Comparison of ENCODE assay signal across 8 cellular contexts in genomic region chr13:111114362-111115050, GRCh38. TPM values are rescaled to one million over a fixed set of nuclear protein-coding genes. Genes with fewer than 3 reads are reported as not detected.
DNase-seq lines count a peak whose midpoint lies in the region; ATAC-seq and TF ChIP-seq lines count a peak whose summit lies in the region.

No MANE protein-coding gene starts in this region.

- intact Hi-C loops in activated B cell treated with CpG ODN at 0.5 μM for 24 hours (cut with micrococcal nuclease) (loop anchor here (2.0 to 5.0 kb wide), 3 partner anchors 38 to 100 kb away; no protein-coding TSS in a partner anchor), mucosa of descending colon (cut with DNase I, micrococcal nuclease) (no loop called here), transverse colon (cut with DNase I; ENCODE audit: low total_unique reads) (no loop called here)

- H3K27me3 ChIP-seq in esophagus (ENCODE audit: control insufficient read depth in 1 of 2, insufficient read depth in 2 of 2, low read length in 2 of 2) (peaks cover 12 to 14% of the 10 kb centered on the region in 2 donors), transverse colon (peaks cover 92% of the 10 kb centered on the region)

- H3K4me1 ChIP-seq in HEK293 (ENCODE audit: control insufficient read depth, insufficient read depth, low read length) = no peaks in the 10 kb centered on the region
- peaks cover 2 to 4% of the 10 kb centered on the region in 2 donors for H3K4me1 ChIP-seq in esophagus (ENCODE audit: control insufficient read depth in 2 of 2, insufficient read depth in 2 of 2, low read length in 1 of 2)
- peaks cover 4% of the 10 kb centered on the region for H3K4me1 ChIP-seq in mucosa of descending colon (ENCODE audit: low read depth)
- peaks cover 4 to 19% (median 9%) of the 10 kb centered on the region in 4 donors for H3K4me1 ChIP-seq in transverse colon

- POLR2A ChIA-PET in HEK293 (lab: Yijun Ruan, JAX) (no interaction called here), activated B cell treated with CpG ODN at 0.5 μM for 24 hours (lab: Charles Lee) (no interaction called here)

- H3K9me3 ChIP-seq in HEK293 (ENCODE audit: control insufficient read depth, insufficient read depth, low read depth, low read length) (no peaks in the 10 kb centered on the region), esophagus (ENCODE audit: control insufficient read depth in 2 of 2, insufficient read depth in 1 of 2, low read depth in 1 of 2, low read length in 1 of 2) (peaks cover 3% of the 10 kb centered on the region in 2 donors), mucosa of descending colon (no peaks in the 10 kb centered on the region), transverse colon (no peaks in the 10 kb centered on the region)

- CTCF ChIA-PET in HEK293 (lab: Yijun Ruan, JAX) (no interaction called here), activated B cell treated with CpG ODN at 0.5 μM for 24 hours (lab: Charles Lee) (no interaction called here)

- H3K27me3 Mint-ChIP-seq in activated B cell treated with CpG ODN at 0.5 μM for 24 hours = peaks cover 68% of the 10 kb centered on the region

- WGBS in esophagus, 2 donors = 1 to 2% methylated on average over 48 to 55 of the region's 55 CpGs
- 2% methylated on average over 45 of the region's 55 CpGs; no CpG with 5 or more reads in 1 of the 2 donors for WGBS in transverse colon (ENCODE audit: low coverage in 1 of 2), 2 donors

- TF ChIP-seq CTCF in HEK293 (tag by site-specific recombination; IDR thresholded peaks at IDR 0.05) = no peak
- no peak for TF ChIP-seq CTCF in activated B cell treated with CpG ODN at 0.5 μM for 24 hours (IDR thresholded peaks at IDR 0.05)
- no peak for TF ChIP-seq CTCF in mucosa of descending colon (IDR thresholded peaks at IDR 0.05)
- no peak for TF ChIP-seq CTCF in transverse colon (IDR thresholded peaks at IDR 0.05)

- peak; percentile 34 for ATAC-seq in activated B cell treated with CpG ODN at 0.5 μM for 24 hours (ENCODE audit: low read depth)
- ATAC-seq in mucosa of descending colon = peak; percentile 47
- no peak for ATAC-seq in HG03457 (IDR thresholded peaks at IDR 0.05; ENCODE audit: unreplicated experiment)

- H3K4me1 Mint-ChIP-seq in activated B cell treated with CpG ODN at 0.5 μM for 24 hours = peaks cover 16% of the 10 kb centered on the region

- TF ChIP-seq EP300 in transverse colon (IDR thresholded peaks at IDR 0.05; ENCODE audit: low read depth) = no peak

- H3K27ac ChIP-seq in HEK293 (ENCODE audit: extremely low read depth, low read depth, low read length) = peak overlapping the region; percentile 4; the same call in 1 of the 2 replicates
- H3K27ac ChIP-seq in esophagus (ENCODE audit: low read depth in 2 of 2, low read length in 1 of 2) = peak overlapping the region; percentile 54 to 57
- peak overlapping the region; percentile 16 to 58 (median 40) for H3K27ac ChIP-seq in transverse colon

- TF ChIP-seq POLR2A in transverse colon (IDR thresholded peaks at IDR 0.05) = no peak

- H3K27ac Mint-ChIP-seq in activated B cell treated with CpG ODN at 0.5 μM for 24 hours = no peak overlapping the region

- in situ Hi-C loops in transverse colon (cut with MboI; ENCODE audit: low pct_ligation_motif_present in 1 of 4, low pct_unique_long_range_greater_than_20kb in 1 of 4, low sequenced_read_pairs in 3 of 4) = no loop called here

- no peaks in the 10 kb centered on the region for H3K9me3 Mint-ChIP-seq in activated B cell treated with CpG ODN at 0.5 μM for 24 hours

- no peaks in the 10 kb centered on the region for H3K36me3 ChIP-seq in HEK293 (ENCODE audit: control insufficient read depth in 2 of 2, insufficient read depth in 1 of 2, low read length in 2 of 2)
- H3K36me3 ChIP-seq in esophagus (ENCODE audit: control insufficient read depth in 2 of 2, insufficient read depth in 2 of 2, low read length in 1 of 2) = no peaks in the 10 kb centered on the region
- no peaks in the 10 kb centered on the region for H3K36me3 ChIP-seq in mucosa of descending colon (ENCODE audit: low read depth)
- H3K36me3 ChIP-seq in transverse colon = no peaks in the 10 kb centered on the region

- H3K36me3 Mint-ChIP-seq in activated B cell treated with CpG ODN at 0.5 μM for 24 hours (ENCODE audit: low read depth) = no peaks in the 10 kb centered on the region

- peak overlapping the region; percentile 86 for H3K4me3 Mint-ChIP-seq in activated B cell treated with CpG ODN at 0.5 μM for 24 hours

- peak; percentile 59 for DNase-seq in DMS79 (lab: John Stamatoyannopoulos, UW)
- DNase-seq in activated B cell treated with CpG ODN at 0.5 μM for 24 hours = no peak
- DNase-seq in mucosa of descending colon = peak in 2 of 3 donors; percentile 10 to 36
- DNase-seq in transverse colon = peak; percentile 31
- no peak for DNase-seq in globus pallidus (ENCODE audit: low spot score)

- H3K4me3 ChIP-seq in HEK293 (ENCODE audit: low read depth, low read length) (peak overlapping the region; percentile 68), esophagus (ENCODE audit: low read depth in 1 of 2, low read length in 2 of 2) (peak overlapping the region; percentile 47 to 63), mucosa of descending colon (no peak overlapping the region), transverse colon (peak overlapping the region; percentile 2 to 71 (median 44))

TF ChIP-seq in HEK293, 187 proteins besides CTCF, POLR2A, EP300 and RAD21 (continues in another document):
- TF ChIP-seq ZNF501 (tag by site-specific recombination; IDR thresholded peaks at IDR 0.05) (0 out of 2 replicates have a peak, but pooled peaks have one; percentile 71), ZBTB17 (tag by site-specific recombination; IDR thresholded peaks at IDR 0.05) (0 out of 2 replicates have a peak, but pooled peaks have one; percentile 32), SP3 (tag by site-specific recombination; IDR thresholded peaks at IDR 0.05) (no peak), ZNF561 (tag by site-specific recombination; IDR thresholded peaks at IDR 0.05; ENCODE audit: borderline replicate concordance) (no peak), ZNF18 (tag by site-specific recombination; IDR thresholded peaks at IDR 0.05) (no peak), ZBTB20 (tag by site-specific recombination; IDR thresholded peaks at IDR 0.05) (peak; percentile 60; the same call in 1 of the 2 replicates), KLF17 (tag by site-specific recombination; IDR thresholded peaks at IDR 0.05) (no peak), ZSCAN16 (tag by site-specific recombination; IDR thresholded peaks at IDR 0.05) (no peak), SALL2 (tag by site-specific recombination; IDR thresholded peaks at IDR 0.05; ENCODE audit: borderline replicate concordance) (no peak), ZNF558 (tag by site-specific recombination; IDR thresholded peaks at IDR 0.05) (no peak), INSM2 (tag by site-specific recombination; IDR thresholded peaks at IDR 0.05) (no peak), ZBTB6 (tag by site-specific recombination; IDR thresholded peaks at IDR 0.05) (no peak), TRIM28 (IDR thresholded peaks at IDR 0.05; ENCODE audit: borderline replicate concordance, low read length) (no peak), ZNF202 (tag by site-specific recombination; IDR thresholded peaks at IDR 0.05; ENCODE audit: borderline replicate concordance) (no peak), GLIS2 (tag by site-specific recombination; IDR thresholded peaks at IDR 0.05) (peak; percentile 13; the same call in 1 of the 2 replicates), YY2 (tag by site-specific recombination; IDR thresholded peaks at IDR 0.05) (no peak)

RNA-seq across cellular contexts. Expression of gene ARHGEF7, which starts 0.6 kb away (rescaled TPM):
- 79.8 and 95.7 TPM in 2 replicates for total RNA-seq in activated B cell treated with CpG ODN at 0.5 μM for 24 hours
- 10 to 100 TPM; 13.5 to 16.0 TPM for polyA plus RNA-seq in esophagus
- 10 to 100 TPM; 55.3 to 82.5 (median 62.6) TPM for total RNA-seq in mucosa of descending colon
- 100 to 1,000 TPM in 1 of 4 donors, 10 to 100 TPM in 3; 62.3 to 104 (median 75.6) TPM for total RNA-seq in transverse colon

Comparison
In these comparisons a context has a peak if more than half of its experiments do, and no peak if none do; other contexts are left out.
1. DNase-seq: peak in DMS79 (single experiment), mucosa of descending colon (2 of 3) and transverse colon (single experiment); none in activated B cell treated with CpG ODN at 0.5 μM for 24 hours (single experiment) and globus pallidus (single experiment).
2. H3K27ac ChIP-seq: peak in every context shown above with its lines; median percentile 56 in esophagus; 40 in transverse colon; 4 in HEK293.